ENCODE assay signal across 8 cellular contexts in the genomic region with DNA sequence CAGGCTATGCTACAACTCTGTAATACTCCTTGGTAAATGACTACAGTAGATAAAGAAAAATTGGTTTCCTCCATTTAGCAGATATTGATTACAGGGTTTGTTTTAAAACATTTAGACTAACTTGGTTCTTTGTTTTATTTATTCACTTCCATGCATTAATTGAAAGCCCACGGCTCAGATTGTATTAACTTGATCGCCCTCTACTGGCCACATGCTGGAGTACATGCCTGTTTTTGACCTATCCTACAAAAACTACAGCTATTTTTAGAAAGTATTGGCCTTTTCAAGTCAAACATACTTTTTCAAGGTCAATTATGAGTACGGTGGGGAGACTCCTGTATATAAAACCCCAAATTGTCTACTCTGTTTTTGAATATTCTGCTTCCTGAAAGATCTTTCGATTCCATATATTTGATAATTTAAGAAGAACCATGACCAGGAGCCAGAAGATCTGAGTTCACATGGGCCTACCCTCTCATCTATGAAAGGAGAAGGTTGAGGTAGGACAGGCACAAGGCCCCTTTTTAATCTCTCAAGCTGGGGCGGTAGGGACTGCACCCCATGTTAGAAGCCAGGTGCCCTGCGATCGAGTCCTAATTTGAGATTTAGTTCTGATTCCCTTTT. TPM values are rescaled to one million over a fixed set of nuclear protein-coding genes. Genes with fewer than 3 reads are reported as not detected.
A peak's percentile ranks its signal among the peaks of the same experiment; 100 is the strongest.
DNase-seq lines count a peak whose midpoint lies in the region; ATAC-seq and TF ChIP-seq lines count a peak whose summit lies in the region.

No MANE protein-coding gene starts in this region.

- BruUV-seq in OCI-LY7 (replicated peaks; lab: Mats Ljungman, UMichigan): no TSS peak

- in situ Hi-C loops in astrocyte of the cerebellum (cut with HindIII; ENCODE audit: low sequenced_read_pairs): no loop called here

- no peaks in the 10 kb centered on the region for H3K4me1 ChIP-seq in OCI-LY7 (ENCODE audit: insufficient read depth, low read length, poor library complexity, severe bottlenecking)

- peak; percentile 95 for TF ChIP-seq CTCF in OCI-LY7 (conservative IDR thresholded peaks at IDR 0.05; ENCODE audit: low read length)
- peak; percentile 78 for TF ChIP-seq CTCF in astrocyte of the cerebellum (IDR thresholded peaks at IDR 0.05; ENCODE audit: low read depth, low read length, missing control alignments)
- TF ChIP-seq CTCF in kidney epithelial cell (IDR thresholded peaks at IDR 0.05; ENCODE audit: insufficient read depth, low read length, poor library complexity, severe bottlenecking): peak; percentile 73

- peak; percentile 3 for DNase-seq in SKM-1 treated with dmso at 0.1 percent for 144 hours (lab: John Stamatoyannopoulos, UW; ENCODE audit: unreplicated experiment)
- DNase-seq in SKM-1 (lab: John Stamatoyannopoulos, UW; ENCODE audit: unreplicated experiment): no peak
- peak; percentile 43 for DNase-seq in OCI-LY7 (ENCODE audit: low spot score)
- DNase-seq in astrocyte of the cerebellum (ENCODE audit: low read depth): peak; percentile 12
- no peak for DNase-seq in kidney epithelial cell (ENCODE audit: low read depth)
- peak in 2 of 3 donors; percentile 8 to 16 for DNase-seq in stimulated activated CD4-positive, alpha-beta T cell treated with anti-CD3 and anti-CD28 coated beads, TNF-alpha, amount 100 ng/mL, for 48 hours (ENCODE audit: low read depth in 3 of 3)

- H4K20me1 ChIP-seq in OCI-LY7 (ENCODE audit: insufficient read depth, low read length): no peaks in the 10 kb centered on the region

- CTCF ChIA-PET in OCI-LY7 (lab: Charles Lee; ENCODE audit: unreplicated experiment): no interaction called here

- H3K9me2 ChIP-seq in OCI-LY7 (ENCODE audit: insufficient read depth, low read length): no peaks in the 10 kb centered on the region

- H3K27ac ChIP-seq in OCI-LY7 (ENCODE audit: low read depth, low read length, poor library complexity, severe bottlenecking): no peak overlapping the region

- ATAC-seq in HG03159 (IDR thresholded peaks at IDR 0.05; ENCODE audit: unreplicated experiment) (peak; percentile 70), GM18505 (IDR thresholded peaks at IDR 0.05; ENCODE audit: unreplicated experiment) (no peak)

- no peaks in the 10 kb centered on the region for H3K9me3 ChIP-seq in OCI-LY7 (ENCODE audit: low read length)

- no peaks in the 10 kb centered on the region for H3K79me2 ChIP-seq in OCI-LY7 (ENCODE audit: insufficient read depth, low read depth, low read length)

- no peaks in the 10 kb centered on the region for H3K36me3 ChIP-seq in OCI-LY7 (ENCODE audit: insufficient read depth, low read length)
- H3K36me3 ChIP-seq in kidney epithelial cell (ENCODE audit: control insufficient read depth, insufficient read depth, low read length): no peaks in the 10 kb centered on the region

- H3K4me3 ChIP-seq in OCI-LY7 (ENCODE audit: low read depth, low read length, poor library complexity, severe bottlenecking) (no peak overlapping the region), astrocyte of the cerebellum (ENCODE audit: low read depth, low read length) (no peak overlapping the region), kidney epithelial cell (ENCODE audit: low read depth, low read length) (no peak overlapping the region)

- no peak overlapping the region for H3K4me2 ChIP-seq in OCI-LY7 (ENCODE audit: low read length)

- no peaks in the 10 kb centered on the region for H3K27me3 ChIP-seq in kidney epithelial cell (ENCODE audit: control insufficient read depth, insufficient read depth, low read length)

- H2AFZ ChIP-seq in OCI-LY7 (ENCODE audit: low read length): no peak overlapping the region

- POLR2A ChIA-PET in OCI-LY7 (lab: Charles Lee): no interaction called here

- intact Hi-C loops in OCI-LY7 (cut with micrococcal nuclease; ENCODE audit: unreplicated experiment): loop anchor here (2.0 kb wide), 2 partner anchors 342 to 736 kb away; no protein-coding TSS in a partner anchor

- TF ChIP-seq POLR2A in GM18505 (IDR thresholded peaks at IDR 0.05; ENCODE audit: borderline replicate concordance, extremely low read depth, insufficient read depth, insufficient read length): no peak

RNA-seq across cellular contexts. Expression of gene CA10, which starts 51.8 kb away (rescaled TPM):
- total RNA-seq in OCI-LY7 (2014; rRNA removed; shearing (Covaris generic)): not detected in 2 replicates
- total RNA-seq in OCI-LY7 (2022) (not detected in 2 replicates), kidney epithelial cell (0.13 TPM in 1 of 2 replicates, not detected in the other)

Comparison
In these comparisons a context has a peak if more than half of its experiments do, and no peak if none do; other contexts are left out.
1. DNase-seq: peak in SKM-1 treated with dmso at 0.1 percent for 144 hours (single experiment), OCI-LY7 (single experiment), astrocyte of the cerebellum (single experiment) and stimulated activated CD4-positive, alpha-beta T cell treated with anti-CD3 and anti-CD28 coated beads, TNF-alpha, amount 100 ng/mL, for 48 hours (2 of 3); none in SKM-1 (single experiment) and kidney epithelial cell (single experiment).
2. Peak in every context shown above with its lines, with median percentiles within 50 percentile points of each other: CTCF ChIP-seq.